13 cellular contexts compared by ENCODE assay signal in genomic region chr2:8138923-8139667, GRCh38.
DNase-seq lines count a peak whose midpoint lies in the region; ATAC-seq, FAIRE-seq and TF ChIP-seq lines count a peak whose summit lies in the region.
"Had no signal": no experiment of that assay in that cellular context is flagged by ENCODE, and none has a peak within 500 bp of the region (broad histone marks: within the 10 kb centered on the region; RNA-seq: fewer than 3 reads in every experiment).

No MANE protein-coding gene starts in this region.

- BruUV-seq in HepG2 (replicated peaks; lab: Mats Ljungman, UMichigan): no TSS peak

- H4K20me1 ChIP-seq in DND-41 (ENCODE audit: insufficient read depth, low read length) (no peaks in the 10 kb centered on the region), HepG2 (ENCODE audit: insufficient read depth, low read length) (no peaks in the 10 kb centered on the region)

- POLR2A ChIA-PET in HepG2 (lab: Yijun Ruan, JAX): interaction anchor here (0.7 to 7.0 kb wide), 8 partner anchors 13 to 543 kb away, joined by 3 to 99 read pairs (median 4); partner anchors contain the start of gene ID2

- H3K9ac ChIP-seq in DND-41 (ENCODE audit: low read depth, low read length) (no peak overlapping the region), HepG2 (ENCODE audit: insufficient read depth, low read depth, low read length) (peak overlapping the region; percentile 88)

- TF ChIP-seq RAD21 in HepG2 (CRISPR knock-in tag; IDR thresholded peaks at IDR 0.05): peak; percentile 49

- H3K4me3 ChIP-seq in DND-41 (ENCODE audit: low read depth in 1 of 2, low read length in 2 of 2): no peak overlapping the region
- peak overlapping the region; percentile 42 to 63 (median 46); a peak in 5 of 6 replicates for H3K4me3 ChIP-seq in HepG2 (replicated peaks in 1 of 3; ENCODE audit: insufficient read depth in 1 of 3, low read depth in 2 of 3, low read length in 3 of 3)
- H3K4me3 ChIP-seq in suprapubic skin: no peak overlapping the region

- ATAC-seq in DND-41 (ENCODE audit: insufficient read depth, low read depth) (peak; percentile 39; the same call in 1 of the 3 replicates), HepG2 (peak; percentile 98), HG03565 (IDR thresholded peaks at IDR 0.05; ENCODE audit: unreplicated experiment) (no peak), HG03097 (IDR thresholded peaks at IDR 0.05; ENCODE audit: low FRiP score, unreplicated experiment) (no peak)
- ATAC-seq: PC-3, T-helper 17 cell had no signal

- H3K27me3 ChIP-seq in DND-41 (ENCODE audit: insufficient read depth, low read length, poor library complexity) (no peaks in the 10 kb centered on the region), HepG2 (ENCODE audit: control insufficient read depth in 1 of 2, insufficient read depth in 2 of 2, low read length in 2 of 2) (no peaks in the 10 kb centered on the region), suprapubic skin (no peaks in the 10 kb centered on the region)

- peaks cover 5% of the 10 kb centered on the region; the same call in 1 of the 2 replicates for H3K4me1 ChIP-seq in DND-41 (ENCODE audit: insufficient read depth, low read length)
- peaks cover 100% of the 10 kb centered on the region for H3K4me1 ChIP-seq in HepG2 (ENCODE audit: insufficient read depth, low read length)
- peaks cover 4% of the 10 kb centered on the region for H3K4me1 ChIP-seq in suprapubic skin

- FAIRE-seq in endometrium (lab: Jason Lieb, UNC) (peak; percentile 45), HepG2 (lab: Jason Lieb, UNC) (peak; percentile 63)
- FAIRE-seq: bronchial epithelial cell had no signal

- H2AFZ ChIP-seq in DND-41 (ENCODE audit: low read depth, low read length) (no peak overlapping the region), HepG2 (ENCODE audit: low read length) (peak overlapping the region; percentile 32)

- H3K4me2 ChIP-seq in DND-41 (ENCODE audit: insufficient read depth, low read length) (no peak overlapping the region), HepG2 (ENCODE audit: low read depth, low read length) (peak overlapping the region; percentile 80)

- no peaks in the 10 kb centered on the region for H3K36me3 ChIP-seq in DND-41 (ENCODE audit: insufficient read depth, low read length)
- H3K36me3 ChIP-seq in HepG2 (replicated peaks in 1 of 2; ENCODE audit: control insufficient read depth in 1 of 2, insufficient read depth in 2 of 2, low read length in 2 of 2): no peaks in the 10 kb centered on the region; a peak in 1 of 5 replicates
- no peaks in the 10 kb centered on the region for H3K36me3 ChIP-seq in suprapubic skin

- TF ChIP-seq EP300 in HepG2 (IDR thresholded peaks at IDR 0.05; ENCODE audit: low read depth in 2 of 2, low read length in 2 of 2): peak; percentile 94 to 99
- peak; percentile 85; the same call in 1 of the 2 replicates for TF ChIP-seq EP300 in HepG2 (CRISPR knock-in tag; IDR thresholded peaks at IDR 0.05; ENCODE audit: borderline replicate concordance)
- no peak for TF ChIP-seq EP300 in suprapubic skin (IDR thresholded peaks at IDR 0.05)

- in situ Hi-C loops in HepG2 (cut with HindIII; ENCODE audit: extremely low pct_ligation_motif_present, low pct_unique_long_range_greater_than_20kb): no loop called here

- H3K79me2 ChIP-seq in DND-41 (ENCODE audit: insufficient read depth, low read length) (no peaks in the 10 kb centered on the region), HepG2 (ENCODE audit: insufficient read depth, low read length) (peaks cover 3% of the 10 kb centered on the region)

- H3K9me3 ChIP-seq in DND-41 (ENCODE audit: insufficient read depth, low read length, severe bottlenecking): no peaks in the 10 kb centered on the region
- H3K9me3 ChIP-seq in HepG2 (ENCODE audit: low read length): no peaks in the 10 kb centered on the region
- H3K9me3 ChIP-seq in suprapubic skin: no peaks in the 10 kb centered on the region

- DNase-seq in DND-41 (no peak), HepG2 (ENCODE audit: low spot score) (peak; percentile 99), suprapubic skin (ENCODE audit: low spot score in 2 of 2) (no peak), SW 1271 (lab: John Stamatoyannopoulos, UW) (no peak), middle frontal gyrus (ENCODE audit: extremely low spot score, low spot score) (no peak)
- DNase-seq: immature natural killer cell, PC-3, T-helper 17 cell had no signal

- peak; percentile 69 to 89 for TF ChIP-seq POLR2A in HepG2 (IDR thresholded peaks at IDR 0.05; ENCODE audit: insufficient read depth in 1 of 2, low read depth in 2 of 2, low read length in 2 of 2)
- TF ChIP-seq POLR2A in suprapubic skin (IDR thresholded peaks at IDR 0.05): no peak

- TF ChIP-seq CTCF in DND-41 (IDR thresholded peaks at IDR 0.05; ENCODE audit: borderline replicate concordance, extremely low read depth, low read length, poor library complexity, severe bottlenecking) (no peak), HepG2 (CRISPR knock-in tag; IDR thresholded peaks at IDR 0.05) (no peak), suprapubic skin (IDR thresholded peaks at IDR 0.05) (no peak)

- intact Hi-C loops in HepG2 (cut with micrococcal nuclease; ENCODE audit: unreplicated experiment): loop anchor here (1.0 to 2.0 kb wide), 2 partner anchors 13 to 20 kb away; no protein-coding TSS in a partner anchor

- CTCF ChIA-PET in HepG2 (lab: Yijun Ruan, JAX; ENCODE audit: low intra/inter-chr PET ratio, low total read pairs): no interaction called here

- H3K27ac ChIP-seq in DND-41 (ENCODE audit: low read length) (no peak overlapping the region), HepG2 (ENCODE audit: extremely low read length, insufficient read depth, low read length) (peak overlapping the region; percentile 98), suprapubic skin (peak overlapping the region; percentile 65)
- H3K27ac ChIP-seq: epithelial cell of prostate had no signal

- 23% methylated on average over 10 of the region's 10 CpGs for whole genome bisulfite sequencing in HepG2 (ENCODE audit: low lambda C conversion rate)
- 78% methylated on average over 10 of the region's 10 CpGs for WGBS in suprapubic skin

TF ChIP-seq in HepG2, 621 proteins besides CTCF, POLR2A, EP300 and RAD21 (continues in another document):
- TF ChIP-seq ZNF432 (CRISPR knock-in tag; IDR thresholded peaks at IDR 0.05; ENCODE audit: borderline replicate concordance) (no peak), ZNF629 (CRISPR knock-in tag; conservative IDR thresholded peaks at IDR 0.05) (no peak), POGZ (CRISPR knock-in tag; IDR thresholded peaks at IDR 0.05) (peak; percentile 92), KDM2A (CRISPR knock-in tag; IDR thresholded peaks at IDR 0.05; ENCODE audit: borderline replicate concordance, low read depth) (no peak), DMAP1 (CRISPR knock-in tag; IDR thresholded peaks at IDR 0.05) (peak; percentile 74), FOXC1 (CRISPR knock-in tag; IDR thresholded peaks at IDR 0.05; ENCODE audit: borderline replicate concordance) (peak; percentile 63; the same call in 1 of the 2 replicates), ZNF776 (CRISPR knock-in tag; IDR thresholded peaks at IDR 0.05) (no peak), ZBTB4 (CRISPR knock-in tag; IDR thresholded peaks at IDR 0.05; ENCODE audit: borderline replicate concordance) (no peak; the same call in 1 of the 2 replicates)

Comparison
In these comparisons a context has a peak if more than half of its experiments do, and no peak if none do; other contexts are left out.
1. ATAC-seq: peak in DND-41 (single experiment) and HepG2 (single experiment); none in HG03565 (single experiment) and HG03097 (single experiment).
2. H3K4me3 ChIP-seq: peak in HepG2 (3 of 3); none in DND-41 (0 of 2) and suprapubic skin (single experiment).
3. POLR2A ChIP-seq: peak in HepG2 (2 of 2); none in suprapubic skin (0 of 2).